In the genomic region with DNA sequence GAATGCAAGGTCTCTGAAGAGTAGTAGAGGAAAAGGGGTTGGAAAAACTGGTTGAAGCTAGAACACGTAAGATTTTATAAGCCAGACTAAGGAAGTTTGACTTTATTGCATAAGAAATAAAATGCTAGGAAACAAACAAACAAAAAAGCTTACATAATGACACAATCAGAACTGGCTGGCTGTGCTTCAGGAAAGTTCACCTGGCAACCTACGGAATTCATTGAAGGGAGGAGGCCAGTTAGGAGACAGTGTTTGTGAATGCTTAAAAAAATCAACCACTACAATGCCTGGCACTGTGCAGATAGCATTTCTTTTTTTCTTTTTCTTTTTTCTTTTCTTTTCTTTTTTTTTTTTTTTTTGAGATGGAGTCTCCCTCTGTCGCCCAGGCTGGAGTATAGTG, we compare ENCODE assay signal across 2 cellular contexts.
TF ChIP-seq lines count a peak whose summit lies in the region.

No MANE protein-coding gene starts in this region.

TF ChIP-seq in liver, 16 proteins besides CTCF, POLR2A, EP300 and RAD21:
- TF ChIP-seq HNF4G (IDR thresholded peaks at IDR 0.05) (no peak), SP1 (IDR thresholded peaks at IDR 0.05) (peak; percentile 37), EGR1 (IDR thresholded peaks at IDR 0.05; ENCODE audit: low read depth in 2 of 2) (peak in 1 of 2 donors; percentile 39), YY1 (IDR thresholded peaks at IDR 0.05) (peak; percentile 61), GABPA (IDR thresholded peaks at IDR 0.05 in 1 of 2, conservative IDR thresholded peaks at IDR 0.05 in 1 of 2) (no peak), HNF4A (conservative IDR thresholded peaks at IDR 0.05) (peak; percentile 48 to 65), FOXA2 (IDR thresholded peaks at IDR 0.05) (peak; percentile 42), RXRA (IDR thresholded peaks at IDR 0.05) (peak; percentile 37 to 76), JUND (IDR thresholded peaks at IDR 0.05) (peak in 1 of 2 donors; percentile 60)
- TF ChIP-seq, protein P1, sequence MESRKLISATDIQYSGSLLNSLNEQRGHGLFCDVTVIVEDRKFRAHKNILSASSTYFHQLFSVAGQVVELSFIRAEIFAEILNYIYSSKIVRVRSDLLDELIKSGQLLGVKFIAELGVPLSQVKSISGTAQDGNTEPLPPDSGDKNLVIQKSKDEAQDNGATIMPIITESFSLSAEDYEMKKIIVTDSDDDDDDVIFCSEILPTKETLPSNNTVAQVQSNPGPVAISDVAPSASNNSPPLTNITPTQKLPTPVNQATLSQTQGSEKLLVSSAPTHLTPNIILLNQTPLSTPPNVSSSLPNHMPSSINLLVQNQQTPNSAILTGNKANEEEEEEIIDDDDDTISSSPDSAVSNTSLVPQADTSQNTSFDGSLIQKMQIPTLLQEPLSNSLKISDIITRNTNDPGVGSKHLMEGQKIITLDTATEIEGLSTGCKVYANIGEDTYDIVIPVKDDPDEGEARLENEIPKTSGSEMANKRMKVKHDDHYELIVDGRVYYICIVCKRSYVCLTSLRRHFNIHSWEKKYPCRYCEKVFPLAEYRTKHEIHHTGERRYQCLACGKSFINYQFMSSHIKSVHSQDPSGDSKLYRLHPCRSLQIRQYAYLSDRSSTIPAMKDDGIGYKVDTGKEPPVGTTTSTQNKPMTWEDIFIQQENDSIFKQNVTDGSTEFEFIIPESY (IDR thresholded peaks at IDR 0.05), result peak; percentile 66
- TF ChIP-seq, protein P2, sequence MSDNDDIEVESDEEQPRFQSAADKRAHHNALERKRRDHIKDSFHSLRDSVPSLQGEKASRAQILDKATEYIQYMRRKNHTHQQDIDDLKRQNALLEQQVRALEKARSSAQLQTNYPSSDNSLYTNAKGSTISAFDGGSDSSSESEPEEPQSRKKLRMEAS (IDR thresholded peaks at IDR 0.05), result peak; percentile 62

TF ChIP-seq in HepG2, 621 proteins besides CTCF, POLR2A, EP300 and RAD21:
- TF ChIP-seq TCF7 (IDR thresholded peaks at IDR 0.05; ENCODE audit: low read depth) (no peak), NR2F1 (CRISPR knock-in tag; IDR thresholded peaks at IDR 0.05) (no peak), ZNF850 (CRISPR knock-in tag; conservative IDR thresholded peaks at IDR 0.05) (no peak), SRSF1 (optimal IDR thresholded peaks at IDR 0.05; ENCODE audit: low read depth, low read length) (no peak), SRY (CRISPR knock-in tag; IDR thresholded peaks at IDR 0.05) (no peak)
